In the genomic region with DNA sequence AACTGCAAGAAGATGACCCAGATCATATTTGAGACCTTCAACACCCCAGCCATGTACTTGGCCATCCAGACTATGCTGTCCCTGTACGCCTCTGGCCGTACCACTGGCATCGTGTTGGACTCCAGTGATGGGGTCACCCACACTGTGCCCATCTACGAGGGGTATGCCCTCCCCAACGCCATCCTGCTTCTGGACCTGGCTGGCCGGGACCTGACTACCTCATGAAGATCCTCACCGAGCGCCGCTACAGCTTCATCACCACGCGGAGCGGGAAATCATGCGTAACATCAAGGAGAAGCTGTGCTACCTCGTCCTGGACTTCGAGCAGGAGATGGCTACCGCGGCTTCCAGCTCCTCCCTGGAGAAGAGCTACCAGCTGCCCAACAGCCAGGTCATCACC, we compare ENCODE assay signal across 25 cellular contexts.
"Had no signal": no experiment of that assay in that cellular context is flagged by ENCODE, and none has a peak within 500 bp of the region (broad histone marks: within the 10 kb centered on the region; RNA-seq: fewer than 3 reads in every experiment).

No MANE protein-coding gene starts in this region.

- H3K27ac ChIP-seq: neural progenitor cell, neutrophil, ovary, parathyroid adenoma, psoas muscle, right lobe of liver, sigmoid colon, stomach, thoracic aorta, thyroid gland, tibial nerve, upper lobe of left lung, vagina had no signal

- H3K9me3 ChIP-seq: neutrophil, ovary, psoas muscle, right lobe of liver, sigmoid colon, stomach, thoracic aorta, thyroid gland, tibial nerve, upper lobe of left lung, vagina had no signal

- H3K4me1 ChIP-seq: neural progenitor cell, parathyroid adenoma, psoas muscle, right lobe of liver, sigmoid colon, stomach, thyroid gland, tibial nerve, upper lobe of left lung, vagina had no signal

- H3K4me2 ChIP-seq: neural progenitor cell had no signal

- H3K4me3 ChIP-seq: neural progenitor cell, ovary, psoas muscle, right lobe of liver, sigmoid colon, stomach, thoracic aorta, thyroid gland, tibial nerve, upper lobe of left lung, vagina had no signal

- DNase-seq: naive thymus-derived CD4-positive, alpha-beta T cell; natural killer cell; nucleus accumbens; ovary; psoas muscle; right cardiac atrium; right lobe of liver; sigmoid colon; small intestine; stimulated activated CD4-positive, alpha-beta T cell treated with anti-CD3 and anti-CD28 coated beads, Interleukin-12 subunit alpha, Interleukin-12 subunit beta, amount 100 ng/mL, for 4 hours; stimulated activated CD4-positive, alpha-beta T cell treated with anti-CD3 and anti-CD28 coated beads, Interleukin-1b, Interleukin-23, amount 100 ng/mL, for 48 hours; stimulated activated CD4-positive, alpha-beta T cell treated with anti-CD3 and anti-CD28 coated beads, Interleukin-4, amount 100 ng/mL, for 1 hour; stimulated activated naive B cell treated with anti-CD40 and anti-IgM and Interleukin-4, amounts not matched to agents 10 μg/mL and 1 μg/mL and 100 μg/mL, for 72 hours; stimulated activated naive CD4-positive, alpha-beta T cell treated with Interleukin-2 at 50 U/mL for 16 hours; stomach; thyroid gland; trophoblast cell had no signal

- ATAC-seq: naive thymus-derived CD4-positive, alpha-beta T cell; natural killer cell; psoas muscle; right cardiac atrium; right lobe of liver; stimulated activated effector memory CD8-positive, alpha-beta T cell treated with anti-CD3 and anti-CD28 coated beads, Interleukin-12 subunit alpha, Interleukin-12 subunit beta, amount 100 ng/mL, for 72 hours; stimulated activated naive B cell treated with anti-CD40 and anti-IgM and Interleukin-4, amounts not matched to agents 10 μg/mL and 1 μg/mL and 100 μg/mL, for 72 hours had no signal

- H3K36me3 ChIP-seq: neural progenitor cell, neutrophil, ovary, right lobe of liver, sigmoid colon, stomach, thoracic aorta, thyroid gland, tibial nerve, upper lobe of left lung, vagina had no signal

- H2AFZ ChIP-seq: neural progenitor cell, parathyroid adenoma had no signal

- H3K27me3 ChIP-seq: neural progenitor cell, neutrophil, ovary, right lobe of liver, sigmoid colon, stomach, thyroid gland, tibial nerve, upper lobe of left lung, vagina had no signal

- H3K9ac ChIP-seq: neural progenitor cell, parathyroid adenoma had no signal
